9 cellular contexts compared by ENCODE assay signal in the genomic region with DNA sequence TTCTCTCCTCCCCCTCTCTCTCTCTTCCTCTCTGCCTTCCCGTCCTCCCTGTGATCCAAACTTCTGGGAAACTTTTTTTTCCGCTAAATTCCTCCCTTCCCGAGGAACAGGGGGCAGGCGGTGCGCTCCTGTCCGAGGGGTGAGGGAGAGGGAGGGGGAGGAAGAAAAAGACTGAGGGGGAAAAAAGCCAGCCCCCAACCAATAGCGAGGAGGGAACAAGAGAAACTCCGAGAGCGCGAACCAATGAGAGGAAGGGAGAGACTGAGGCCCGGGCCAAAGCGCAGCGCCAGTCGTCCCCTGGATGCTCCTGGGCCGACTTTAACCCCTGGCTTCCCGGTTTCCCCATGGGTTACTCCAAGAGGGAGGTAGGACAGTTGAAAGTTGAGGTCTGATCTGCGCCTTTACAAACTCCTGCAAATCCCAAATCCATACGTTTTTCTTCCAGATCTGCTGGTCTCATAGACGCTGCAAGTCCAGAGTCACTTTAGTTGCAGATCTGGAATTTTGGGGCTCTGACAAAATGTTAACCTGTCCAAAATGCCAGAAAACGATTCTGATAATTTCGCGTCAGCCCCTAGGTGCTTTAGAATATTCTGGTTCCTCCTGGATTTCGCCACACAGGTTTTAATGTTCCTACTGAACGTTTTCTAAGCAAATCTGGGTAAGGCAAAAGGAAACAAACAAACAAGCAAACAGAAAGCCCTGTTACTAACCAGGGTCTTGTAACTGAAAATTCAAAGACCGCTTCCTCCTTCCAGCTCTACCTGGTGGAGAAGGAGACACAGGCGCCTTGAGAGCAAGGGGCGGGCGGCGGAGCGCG. TPM values are rescaled to one million over a fixed set of nuclear protein-coding genes. Genes with fewer than 3 reads are reported as not detected.
DNase-seq lines count a peak whose midpoint lies in the region; ATAC-seq, FAIRE-seq and TF ChIP-seq lines count a peak whose summit lies in the region.
"Had no signal": no experiment of that assay in that cellular context is flagged by ENCODE, and none has a peak within 500 bp of the region (broad histone marks: within the 10 kb centered on the region; RNA-seq: fewer than 3 reads in every experiment).

Gene TBX15 (minus strand): TSS at position 158 of the 820 bp plus-strand sequence. CDS start 548 bp downstream, outside the sequence.

- peaks cover 12 to 32% of the 10 kb centered on the region in 2 donors for H3K36me3 Mint-ChIP-seq in CD14-positive monocyte
- H3K36me3 Mint-ChIP-seq in WTC11 = no peaks in the 10 kb centered on the region

- POLR2A ChIA-PET in WTC11 (lab: Charles Lee) (interaction anchor here (1.4 kb wide), 1 partner anchor 12 kb away, joined by 6 read pairs; no protein-coding TSS in a partner anchor), RWPE1 (lab: Yijun Ruan, JAX; ENCODE audit: low non-redundant PET) (no interaction called here)

- TF ChIP-seq EP300 in gastroesophageal sphincter (IDR thresholded peaks at IDR 0.05) = no peak

- FAIRE-seq in pancreas (lab: Jason Lieb, UNC) = no peak

- H3K27me3 Mint-ChIP-seq in CD14-positive monocyte (ENCODE audit: low read depth in 3 of 3) (peaks cover 97 to 100% (median 99%) of the 10 kb centered on the region in 3 donors), WTC11 (ENCODE audit: low read depth) (peaks cover 100% of the 10 kb centered on the region)

- peak within 1 kb of the TSS in 1 of 7 donors; percentile 19 for H3K27ac Mint-ChIP-seq in CD14-positive monocyte
- no peak within 1 kb of the TSS for H3K27ac Mint-ChIP-seq in WTC11

- intact Hi-C loops in CD14-positive monocyte (cut with micrococcal nuclease) = no loop called here
- intact Hi-C loops in pancreas (cut with DNase I) = no loop called here

- no peak for TF ChIP-seq CTCF in CD14-positive monocyte (IDR thresholded peaks at IDR 0.05)
- no peak for TF ChIP-seq CTCF in WTC11 (IDR thresholded peaks at IDR 0.05)
- no peak for TF ChIP-seq CTCF in gastroesophageal sphincter (IDR thresholded peaks at IDR 0.05)
- TF ChIP-seq CTCF in pancreas (IDR thresholded peaks at IDR 0.05) = no peak
- TF ChIP-seq CTCF in RWPE1 (conservative IDR thresholded peaks at IDR 0.05; ENCODE audit: low read depth) = no peak

- CTCF ChIA-PET in WTC11 (lab: Charles Lee) (interaction anchor here (0.6 to 2.7 kb wide), 10 partner anchors 12 to 837 kb away, joined by 3 to 35 read pairs (median 5); no protein-coding TSS in a partner anchor), RWPE1 (lab: Yijun Ruan, JAX) (no interaction called here)

- DNase-seq in CD14-positive monocyte (ENCODE audit: low spot score) (no peak), WTC11 (ENCODE audit: low spot score) (peak; percentile 69), pancreas (no peak), H4 (ENCODE audit: low spot score) (no peak), RWPE1 (ENCODE audit: low spot score) (no peak), SIG-M5 treated with dmso at 0.1 percent for 504 hours (lab: John Stamatoyannopoulos, UW; ENCODE audit: unreplicated experiment) (no peak)
- DNase-seq: NCI-H526 treated with DMSO at 0.1 percent for 48 hours had no signal

- H3K4me3 Mint-ChIP-seq in CD14-positive monocyte (peak within 1 kb of the TSS; percentile 73 to 88), WTC11 (peak within 1 kb of the TSS; percentile 74)

- H3K27ac ChIP-seq in gastroesophageal sphincter = peak within 1 kb of the TSS in 2 of 4 donors; percentile 39 to 49
- H3K27ac ChIP-seq in pancreas = no peak within 1 kb of the TSS
- no peak within 1 kb of the TSS for H3K27ac ChIP-seq in RWPE1

- H3K9me3 ChIP-seq in gastroesophageal sphincter (peaks cover 0 to 27% (median 0%) of the 10 kb centered on the region in 3 donors), pancreas (no peaks in the 10 kb centered on the region)

- H3K4me3 ChIP-seq in gastroesophageal sphincter (peak within 1 kb of the TSS; percentile 20 to 48), pancreas (peak within 1 kb of the TSS in 3 of 4 donors; percentile 10 to 43 (median 20))

- H3K4me1 ChIP-seq in gastroesophageal sphincter (peaks cover 0 to 71% (median 15%) of the 10 kb centered on the region in 3 donors), pancreas (no peaks in the 10 kb centered on the region)

- WGBS in gastroesophageal sphincter (ENCODE audit: low coverage in 1 of 2), 2 donors = 0 to 10% methylated on average over 3 to 16 of the region's 31 CpGs
- WGBS in pancreas, 2 donors = 15% methylated on average over 31 of the region's 31 CpGs

- ATAC-seq in WTC11 = peak; percentile 33
- ATAC-seq in gastroesophageal sphincter = no peak
- no peak for ATAC-seq in pancreas
- ATAC-seq in GM21723 (IDR thresholded peaks at IDR 0.05; ENCODE audit: unreplicated experiment) = no peak

- peaks cover 47% of the 10 kb centered on the region for H3K4me1 Mint-ChIP-seq in CD14-positive monocyte
- H3K4me1 Mint-ChIP-seq in WTC11 = peaks cover 85% of the 10 kb centered on the region

- peaks cover 4 to 60% (median 38%) of the 10 kb centered on the region in 7 donors for H3K9me3 Mint-ChIP-seq in CD14-positive monocyte
- H3K9me3 Mint-ChIP-seq in WTC11 = no peaks in the 10 kb centered on the region

- H3K27me3 ChIP-seq in gastroesophageal sphincter (peaks cover 100% of the 10 kb centered on the region), pancreas (peaks cover 9 to 87% (median 23%) of the 10 kb centered on the region in 4 donors)

- TF ChIP-seq POLR2A in gastroesophageal sphincter (IDR thresholded peaks at IDR 0.05) = no peak

- H3K36me3 ChIP-seq in gastroesophageal sphincter (no peaks in the 10 kb centered on the region), pancreas (no peaks in the 10 kb centered on the region)

TF ChIP-seq in WTC11, 78 proteins besides CTCF, POLR2A, EP300 and RAD21 (continues in another document):
- TF ChIP-seq ATF1 (CRISPR knock-in tag; IDR thresholded peaks at IDR 0.05) = no peak
- TF ChIP-seq, protein P1, sequence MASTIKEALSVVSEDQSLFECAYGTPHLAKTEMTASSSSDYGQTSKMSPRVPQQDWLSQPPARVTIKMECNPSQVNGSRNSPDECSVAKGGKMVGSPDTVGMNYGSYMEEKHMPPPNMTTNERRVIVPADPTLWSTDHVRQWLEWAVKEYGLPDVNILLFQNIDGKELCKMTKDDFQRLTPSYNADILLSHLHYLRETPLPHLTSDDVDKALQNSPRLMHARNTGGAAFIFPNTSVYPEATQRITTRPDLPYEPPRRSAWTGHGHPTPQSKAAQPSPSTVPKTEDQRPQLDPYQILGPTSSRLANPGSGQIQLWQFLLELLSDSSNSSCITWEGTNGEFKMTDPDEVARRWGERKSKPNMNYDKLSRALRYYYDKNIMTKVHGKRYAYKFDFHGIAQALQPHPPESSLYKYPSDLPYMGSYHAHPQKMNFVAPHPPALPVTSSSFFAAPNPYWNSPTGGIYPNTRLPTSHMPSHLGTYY (CRISPR knock-in tag; IDR thresholded peaks at IDR 0.05) = no peak
- no peak for TF ChIP-seq MYBL2 (CRISPR knock-in tag; IDR thresholded peaks at IDR 0.05)
- no peak for TF ChIP-seq SOX15 (CRISPR knock-in tag; IDR thresholded peaks at IDR 0.05)
- no peak for TF ChIP-seq AR (CRISPR knock-in tag; IDR thresholded peaks at IDR 0.05)
- no peak for TF ChIP-seq RORB (CRISPR knock-in tag; IDR thresholded peaks at IDR 0.05)
- TF ChIP-seq, protein P2, sequence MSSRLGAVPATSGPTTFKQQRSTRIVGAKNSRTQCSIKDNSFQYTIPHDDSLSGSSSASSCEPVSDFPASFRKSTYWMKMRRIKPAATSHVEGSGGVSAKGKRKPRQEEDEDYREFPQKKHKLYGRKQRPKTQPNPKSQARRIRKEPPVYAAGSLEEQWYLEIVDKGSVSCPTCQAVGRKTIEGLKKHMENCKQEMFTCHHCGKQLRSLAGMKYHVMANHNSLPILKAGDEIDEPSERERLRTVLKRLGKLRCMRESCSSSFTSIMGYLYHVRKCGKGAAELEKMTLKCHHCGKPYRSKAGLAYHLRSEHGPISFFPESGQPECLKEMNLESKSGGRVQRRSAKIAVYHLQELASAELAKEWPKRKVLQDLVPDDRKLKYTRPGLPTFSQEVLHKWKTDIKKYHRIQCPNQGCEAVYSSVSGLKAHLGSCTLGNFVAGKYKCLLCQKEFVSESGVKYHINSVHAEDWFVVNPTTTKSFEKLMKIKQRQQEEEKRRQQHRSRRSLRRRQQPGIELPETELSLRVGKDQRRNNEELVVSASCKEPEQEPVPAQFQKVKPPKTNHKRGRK (CRISPR knock-in tag; IDR thresholded peaks at IDR 0.05; ENCODE audit: borderline replicate concordance) = no peak
- no peak for TF ChIP-seq FOXJ3 (CRISPR knock-in tag; IDR thresholded peaks at IDR 0.05; ENCODE audit: borderline replicate concordance)
- no peak for TF ChIP-seq JUN (CRISPR knock-in tag; IDR thresholded peaks at IDR 0.05)

RNA-seq across cellular contexts. Expression of gene TBX15, which starts in this region (rescaled TPM):
- polyA plus RNA-seq in CD14-positive monocyte (not detected), pancreas (under 1 TPM in 1 of 2 donors, not detected in 1; 0.05 TPM)
- total RNA-seq in WTC11 (2021) (0.07 to 0.11 TPM (median 0.09 TPM) in 3 replicates), gastroesophageal sphincter (1 to 10 TPM in 1 of 4 donors, under 1 TPM in 3; 0.45 to 1.6 (median 0.56) TPM), pancreas (under 1 TPM in 4 of 6 donors, not detected in 2; 0.06 to 0.14 (median 0.09) TPM)
- not detected in 2 replicates for total RNA-seq in H4 (2014; rRNA removed; shearing (Covaris generic))

Comparison
In these comparisons a context has a peak if more than half of its experiments do, and no peak if none do; other contexts are left out.
1. Peak in DNase-seq and ATAC-seq in WTC11; RNA of the gene not detected or under 1 TPM.